Comparison of ENCODE assay signal across 20 cellular contexts in genomic region chr16:82016964-82017363, GRCh38. TPM values are rescaled to one million over a fixed set of nuclear protein-coding genes. Genes with fewer than 3 reads are reported as not detected.
A peak's percentile ranks its signal among the peaks of the same experiment; 100 is the strongest.
DNase-seq lines count a peak whose midpoint lies in the region; ATAC-seq, FAIRE-seq and TF ChIP-seq lines count a peak whose summit lies in the region.
"Had no signal": no experiment of that assay in that cellular context is flagged by ENCODE, and none has a peak within 500 bp of the region (broad histone marks: within the 10 kb centered on the region; RNA-seq: fewer than 3 reads in every experiment).

No MANE protein-coding gene starts in this region.

- H3K4me3 ChIP-seq in endothelial cell of umbilical vein (replicated peaks in 1 of 3; ENCODE audit: insufficient read depth in 1 of 3, low read depth in 1 of 3, low read length in 3 of 3) (no peak overlapping the region), fibroblast of villous mesenchyme (ENCODE audit: low read depth, low read length) (no peak overlapping the region)
- H3K4me3 ChIP-seq: GM12878, sigmoid colon, stomach had no signal

- BruUV-seq in endothelial cell of umbilical vein (replicated peaks; lab: Mats Ljungman, UMichigan) = no TSS peak

- H4K20me1 ChIP-seq in endothelial cell of umbilical vein (replicated peaks; ENCODE audit: control insufficient read depth, extremely low read depth, insufficient read depth, low read length) = no peaks in the 10 kb centered on the region

- peaks cover 4 to 8% of the 10 kb centered on the region in 2 experiments for H3K27me3 ChIP-seq in endothelial cell of umbilical vein (ENCODE audit: control insufficient read depth in 2 of 2, insufficient read depth in 2 of 2, low read length in 2 of 2)
- H3K27me3 ChIP-seq: BE2C, sigmoid colon, stomach had no signal

- H3K79me2 ChIP-seq in endothelial cell of umbilical vein (ENCODE audit: control insufficient read depth, insufficient read depth, low read length) = no peaks in the 10 kb centered on the region

- no peak overlapping the region for H3K27ac ChIP-seq in endothelial cell of umbilical vein (ENCODE audit: insufficient read depth, low read depth, low read length)
- H3K27ac ChIP-seq: 22Rv1, sigmoid colon had no signal

- FAIRE-seq in endothelial cell of umbilical vein (lab: Jason Lieb, UNC) = no peak
- FAIRE-seq: GM12878 had no signal

- peak overlapping the region; percentile 90 for H3K4me2 ChIP-seq in endothelial cell of umbilical vein (ENCODE audit: insufficient read depth, low read length)

- no peaks in the 10 kb centered on the region for H3K9me3 ChIP-seq in endothelial cell of umbilical vein (replicated peaks; ENCODE audit: control insufficient read depth, insufficient read depth, low read length)
- H3K9me3 ChIP-seq: BE2C, SK-N-SH had no signal

- H2AFZ ChIP-seq in endothelial cell of umbilical vein (ENCODE audit: low read depth, low read length) = no peak overlapping the region

- dilution Hi-C loops in endothelial cell of umbilical vein (cut with MboI; ENCODE audit: extremely low pct_ligation_motif_present, low sequenced_read_pairs) = no loop called here

- TF ChIP-seq CTCF in endothelial cell of umbilical vein (IDR thresholded peaks at IDR 0.05; ENCODE audit: extremely low read depth in 1 of 2, insufficient read depth in 1 of 2, low read depth in 1 of 2, low read length in 2 of 2) = no peak
- no peak for TF ChIP-seq CTCF in fibroblast of villous mesenchyme (IDR thresholded peaks at IDR 0.05; ENCODE audit: insufficient read depth, low read depth, low read length)

- intact Hi-C loops in endothelial cell of umbilical vein (cut with micrococcal nuclease) = loop anchor here (1.0 to 5.0 kb wide), 3 partner anchors 20 to 76 kb away; no protein-coding TSS in a partner anchor

- H3K4me1 ChIP-seq in endothelial cell of umbilical vein (ENCODE audit: control insufficient read depth, extremely low read depth, insufficient read depth, low read length) = peaks cover 9% of the 10 kb centered on the region
- H3K4me1 ChIP-seq: BE2C, sigmoid colon had no signal

- H3K9ac ChIP-seq in endothelial cell of umbilical vein (replicated peaks; ENCODE audit: extremely low read depth, insufficient read depth, low read length) = no peak overlapping the region
- H3K9ac ChIP-seq: SK-N-SH had no signal

- no peaks in the 10 kb centered on the region for H3K9me1 ChIP-seq in endothelial cell of umbilical vein (replicated peaks; ENCODE audit: control insufficient read depth, extremely low read depth, insufficient read depth, low read length)

- DNase-seq in NCI-H2171 treated with DMSO at 0.1 percent for 48 hours (lab: John Stamatoyannopoulos, UW) (peak; percentile 6), NCI-H2171 (lab: John Stamatoyannopoulos, UW) (no peak), endothelial cell of umbilical vein (ENCODE audit: low read depth, low spot score) (no peak), fibroblast of villous mesenchyme (ENCODE audit: low read depth) (peak; percentile 86), NCI-H2107 treated with DMSO at 0.1 percent for 48 hours (lab: John Stamatoyannopoulos, UW; ENCODE audit: unreplicated experiment) (no peak), OCI-M1 (lab: John Stamatoyannopoulos, UW) (no peak), NCI-H345 treated with DMSO at 0.1 percent for 48 hours (lab: John Stamatoyannopoulos, UW; ENCODE audit: unreplicated experiment) (no peak)
- DNase-seq: activated B cell treated with CpG ODN at 0.5 μM for 24 hours; BE2C; cerebellar nuclear complex; DMS79; H9; KG1; sigmoid colon; stimulated activated CD8-positive, alpha-beta memory T cell treated with anti-CD3 and anti-CD28 coated beads, Interleukin-4, amount 100 ng/mL, for 48 hours; stomach had no signal

- CTCF ChIA-PET in endothelial cell of umbilical vein (lab: Charles Lee) = interaction anchor here (0.5 to 2.1 kb wide), 22 partner anchors 8 to 873 kb away, joined by 3 to 20 read pairs (median 4); partner anchors contain the start of gene MPHOSPH6

- no peak for ATAC-seq in HG02981 (IDR thresholded peaks at IDR 0.05; ENCODE audit: unreplicated experiment)
- ATAC-seq: GM12878 had no signal

- TF ChIP-seq POLR2A in endothelial cell of umbilical vein (IDR thresholded peaks at IDR 0.05; ENCODE audit: low read depth, low read length) = no peak

- H3K36me3 ChIP-seq in endothelial cell of umbilical vein (ENCODE audit: control insufficient read depth in 2 of 2, extremely low read depth in 1 of 2, insufficient read depth in 2 of 2, low read length in 2 of 2) = no peaks in the 10 kb centered on the region
- H3K36me3 ChIP-seq: BE2C, sigmoid colon, stomach had no signal

- POLR2A ChIA-PET in endothelial cell of umbilical vein (lab: Charles Lee) = no interaction called here

TF ChIP-seq in endothelial cell of umbilical vein, 7 proteins besides CTCF, POLR2A, EP300 and RAD21:
- TF ChIP-seq FOS (IDR thresholded peaks at IDR 0.05; ENCODE audit: borderline replicate concordance, insufficient read depth, low read length) (no peak), MAX (IDR thresholded peaks at IDR 0.05; ENCODE audit: insufficient read depth, insufficient read length) (no peak), GATA2 (IDR thresholded peaks at IDR 0.05; ENCODE audit: insufficient read depth, insufficient read length, low read depth, low read length) (no peak), JUN (IDR thresholded peaks at IDR 0.05; ENCODE audit: borderline replicate concordance, insufficient read depth, insufficient read length, low read depth) (no peak), POLR2AphosphoS5 (IDR thresholded peaks at IDR 0.05; ENCODE audit: insufficient read depth, low read depth, low read length) (no peak), MYC (IDR thresholded peaks at IDR 0.05; ENCODE audit: low read depth, low read length) (no peak), EZH2 (IDR thresholded peaks at IDR 0.05; ENCODE audit: borderline replicate concordance, low read depth, low read length, severe bottlenecking) (no peak)

RNA-seq across cellular contexts. Expression of gene SDR42E1, which starts 5.7 kb away (rescaled TPM):
- 0.07 TPM in 1 of 2 replicates, not detected in the other for total RNA-seq in endothelial cell of umbilical vein
- polyA plus RNA-seq in endothelial cell of umbilical vein = 0.05 and 0.08 TPM in 2 replicates
- 0.07 and 0.10 TPM in 2 replicates for polyA plus RNA-seq in endothelial cell of umbilical vein (2011; cell fraction: cytosol; rRNA removed)
- polyA plus RNA-seq in endothelial cell of umbilical vein (2011; cell fraction: nucleus; rRNA removed) = 0.05 and 0.14 TPM in 2 replicates
- polyA plus RNA-seq in endothelial cell of umbilical vein (2012) = 0.03 and 0.48 TPM in 2 replicates
- 0.13 and 0.44 TPM in 2 replicates for polyA minus RNA-seq in endothelial cell of umbilical vein
- polyA minus RNA-seq in endothelial cell of umbilical vein (2011; cell fraction: cytosol; rRNA and poly(A)+ RNA removed) = not detected
- 0.19 and 0.24 TPM in 2 replicates for polyA minus RNA-seq in endothelial cell of umbilical vein (2011; cell fraction: nucleus; rRNA and poly(A)+ RNA removed)
- 2.6 TPM in 2 replicates for total RNA-seq in fibroblast of villous mesenchyme
- total RNA-seq: H9 had no signal
- polyA plus RNA-seq: SK-N-SH had no signal

RNA-seq across cellular contexts. Expression of gene HSD17B2, which starts 18.1 kb away (rescaled TPM):
- total RNA-seq in endothelial cell of umbilical vein (2.8 and 4.5 TPM in 2 replicates), fibroblast of villous mesenchyme (8.7 and 9.5 TPM in 2 replicates)
- polyA plus RNA-seq in endothelial cell of umbilical vein = 0.43 and 1.2 TPM in 2 replicates
- polyA plus RNA-seq in endothelial cell of umbilical vein (2011; cell fraction: cytosol; rRNA removed) = 0.56 and 0.74 TPM in 2 replicates
- 0.49 and 0.82 TPM in 2 replicates for polyA plus RNA-seq in endothelial cell of umbilical vein (2011; cell fraction: nucleus; rRNA removed)
- 2.4 and 2.7 TPM in 2 replicates for polyA plus RNA-seq in endothelial cell of umbilical vein (2012)
- 1.4 TPM in 2 replicates for polyA minus RNA-seq in endothelial cell of umbilical vein
- polyA minus RNA-seq in endothelial cell of umbilical vein (2011; cell fraction: cytosol; rRNA and poly(A)+ RNA removed) = not detected
- polyA minus RNA-seq in endothelial cell of umbilical vein (2011; cell fraction: nucleus; rRNA and poly(A)+ RNA removed) = 0.58 and 1.1 TPM in 2 replicates
- total RNA-seq: activated B cell treated with CpG ODN at 0.5 μM for 24 hours, GM12878, H9, sigmoid colon had no signal
- polyA plus RNA-seq: GM12878, SK-N-SH had no signal

Comparison
In these comparisons a context has a peak if more than half of its experiments do, and no peak if none do; other contexts are left out.
1. DNase-seq: peak in NCI-H2171 treated with DMSO at 0.1 percent for 48 hours (single experiment) and fibroblast of villous mesenchyme (single experiment); none in NCI-H2171 (single experiment), endothelial cell of umbilical vein (single experiment), NCI-H2107 treated with DMSO at 0.1 percent for 48 hours (single experiment), OCI-M1 (single experiment) and NCI-H345 treated with DMSO at 0.1 percent for 48 hours (single experiment).